ENCODE assay signal across 7 cellular contexts in genomic region chr17:19958023-19958422, GRCh38. TPM values are rescaled to one million over a fixed set of nuclear protein-coding genes. Genes with fewer than 3 reads are reported as not detected.
DNase-seq lines count a peak whose midpoint lies in the region; TF ChIP-seq lines count a peak whose summit lies in the region.

No MANE protein-coding gene starts in this region.

- no peak overlapping the region for H3K4me3 ChIP-seq in HAP-1
- no peak overlapping the region for H3K4me3 ChIP-seq in smooth muscle cell

- H3K36me3 ChIP-seq in HAP-1 (replicated peaks) (peaks cover 66% of the 10 kb centered on the region), smooth muscle cell (ENCODE audit: low read depth) (peaks cover 8% of the 10 kb centered on the region)

- peaks cover 3% of the 10 kb centered on the region for H3K4me1 ChIP-seq in HAP-1
- no peaks in the 10 kb centered on the region for H3K4me1 ChIP-seq in smooth muscle cell (ENCODE audit: low read depth)

- 33% methylated on average over 5 of the region's 5 CpGs for WGBS in smooth muscle cell (ENCODE audit: low lambda C conversion rate)

- peak overlapping the region; percentile 63 for H3K27ac ChIP-seq in smooth muscle cell (ENCODE audit: low read depth)

- H2AFZ ChIP-seq in smooth muscle cell (ENCODE audit: low read depth): no peak overlapping the region

- peaks cover 50% of the 10 kb centered on the region for H3K79me2 ChIP-seq in smooth muscle cell (ENCODE audit: low read depth)

- no peak overlapping the region for H3K9ac ChIP-seq in smooth muscle cell (ENCODE audit: low read depth)

- DNase-seq in HAP-1 (ENCODE audit: low spot score in 2 of 2): peak; percentile 29 to 50
- DNase-seq in SW480 (ENCODE audit: low spot score): peak; percentile 74
- DNase-seq in foreskin melanocyte: peak; percentile 92
- DNase-seq in smooth muscle cell (lab: John Stamatoyannopoulos, UW; ENCODE audit: unreplicated experiment): no peak
- DNase-seq in NCI-H748 (lab: John Stamatoyannopoulos, UW; ENCODE audit: unreplicated experiment): no peak
- DNase-seq in NOMO-1 (lab: John Stamatoyannopoulos, UW; ENCODE audit: unreplicated experiment in 2 of 2): no peak
- no peak for DNase-seq in activated CD4-positive, alpha-beta T cell treated with anti-CD3 and anti-CD28 coated beads for 1 hour

- H4K20me1 ChIP-seq in smooth muscle cell (ENCODE audit: low read depth): peaks cover 75% of the 10 kb centered on the region

- H3K27me3 ChIP-seq in HAP-1 (ENCODE audit: low read depth) (no peaks in the 10 kb centered on the region), smooth muscle cell (ENCODE audit: low read depth) (no peaks in the 10 kb centered on the region)

- peaks cover 3% of the 10 kb centered on the region; the same call in 1 of the 2 replicates for H3K9me3 ChIP-seq in HAP-1
- no peaks in the 10 kb centered on the region for H3K9me3 ChIP-seq in smooth muscle cell (replicated peaks; ENCODE audit: low read depth)

- no peak for TF ChIP-seq CTCF in smooth muscle cell (IDR thresholded peaks at IDR 0.05; ENCODE audit: borderline replicate concordance, insufficient read depth, poor library complexity, severe bottlenecking)

- H3K4me2 ChIP-seq in smooth muscle cell: no peak overlapping the region

- peaks cover 10% of the 10 kb centered on the region for H3F3A ChIP-seq in smooth muscle cell (ENCODE audit: low read depth)

- in situ Hi-C loops in HAP-1 (cut with MboI; ENCODE audit: low sequenced_read_pairs): loop anchor here (10.0 kb wide), 1 partner anchor 63 kb away; no protein-coding TSS in a partner anchor

RNA-seq across cellular contexts. Expression of gene AKAP10, which starts 19.6 kb away (rescaled TPM):
- 28.4 and 28.6 TPM in 2 replicates for total RNA-seq in smooth muscle cell
- 23.7 and 28.0 TPM in 2 replicates for polyA plus RNA-seq in smooth muscle cell

RNA-seq across cellular contexts. Expression of gene SPECC1, which starts 51.1 kb away (rescaled TPM):
- 72.0 and 96.0 TPM in 2 replicates for total RNA-seq in smooth muscle cell
- polyA plus RNA-seq in smooth muscle cell: 20.0 and 31.3 TPM in 2 replicates

Comparison
In these comparisons a context has a peak if more than half of its experiments do, and no peak if none do; other contexts are left out.
1. DNase-seq: peak in HAP-1 (2 of 2), SW480 (single experiment) and foreskin melanocyte (single experiment); none in smooth muscle cell (single experiment), NCI-H748 (single experiment), NOMO-1 (0 of 2) and activated CD4-positive, alpha-beta T cell treated with anti-CD3 and anti-CD28 coated beads for 1 hour (single experiment).